ENCODE assay signal across 10 cellular contexts in genomic region chr15:39784125-39784524, GRCh38. TPM values are rescaled to one million over a fixed set of nuclear protein-coding genes. Genes with fewer than 3 reads are reported as not detected.
DNase-seq lines count a peak whose midpoint lies in the region; ATAC-seq and TF ChIP-seq lines count a peak whose summit lies in the region.
"Had no signal": no experiment of that assay in that cellular context is flagged by ENCODE, and none has a peak within 500 bp of the region (broad histone marks: within the 10 kb centered on the region; RNA-seq: fewer than 3 reads in every experiment).

No MANE protein-coding gene starts in this region.

- ATAC-seq in activated CD8-positive, alpha-beta T cell treated with anti-CD3 and anti-CD28 coated beads for 36 hours, result no peak
- no peak for ATAC-seq in HG03469 (IDR thresholded peaks at IDR 0.05; ENCODE audit: unreplicated experiment)
- no peak for ATAC-seq in omental fat pad (ENCODE audit: low FRiP score)
- ATAC-seq in left colon, result no peak
- ATAC-seq: heart left ventricle had no signal

- no peak for TF ChIP-seq CTCF in 22Rv1 (IDR thresholded peaks at IDR 0.05)
- TF ChIP-seq CTCF in activated CD8-positive, alpha-beta T cell treated with anti-CD3 and anti-CD28 coated beads for 36 hours (IDR thresholded peaks at IDR 0.05), result no peak
- no peak for TF ChIP-seq CTCF in omental fat pad (IDR thresholded peaks at IDR 0.05)

- H3K27ac ChIP-seq in 22Rv1, result peak overlapping the region; percentile 68; the same call in 1 of the 2 replicates

- DNase-seq in activated CD8-positive, alpha-beta T cell treated with anti-CD3 and anti-CD28 coated beads for 36 hours, result no peak
- DNase-seq in omental fat pad (ENCODE audit: low spot score) (no peak), NOMO-1 (lab: John Stamatoyannopoulos, UW; ENCODE audit: unreplicated experiment in 2 of 2) (no peak), left colon (no peak)
- DNase-seq: heart left ventricle, NCI-H187 treated with DMSO at 0.1 percent for 48 hours had no signal

- peaks cover 55% of the 10 kb centered on the region for H3K4me1 Mint-ChIP-seq in activated CD8-positive, alpha-beta T cell treated with anti-CD3 and anti-CD28 coated beads for 36 hours (ENCODE audit: low read depth)

- no peaks in the 10 kb centered on the region for H3K27me3 Mint-ChIP-seq in activated CD8-positive, alpha-beta T cell treated with anti-CD3 and anti-CD28 coated beads for 36 hours

- H3K36me3 Mint-ChIP-seq in activated CD8-positive, alpha-beta T cell treated with anti-CD3 and anti-CD28 coated beads for 36 hours (ENCODE audit: low read depth), result peaks cover 3% of the 10 kb centered on the region

- no peak overlapping the region for H3K27ac Mint-ChIP-seq in activated CD8-positive, alpha-beta T cell treated with anti-CD3 and anti-CD28 coated beads for 36 hours

- POLR2A ChIA-PET in activated CD8-positive, alpha-beta T cell treated with anti-CD3 and anti-CD28 coated beads for 36 hours (lab: Charles Lee), result interaction anchor here (1.6 kb wide), 1 partner anchor 1267 kb away, joined by 3 read pairs; no protein-coding TSS in a partner anchor

- CTCF ChIA-PET in activated CD8-positive, alpha-beta T cell treated with anti-CD3 and anti-CD28 coated beads for 36 hours (lab: Charles Lee), result interaction anchor here (1.2 kb wide), 1 partner anchor 254 kb away, joined by 6 read pairs; the partner anchor contains the start of gene SRP14

- H3K4me3 ChIP-seq in GM08714 (ENCODE audit: low read length), result peak overlapping the region; percentile 98
- peak overlapping the region; percentile 91; the same call in 1 of the 2 replicates for H3K4me3 ChIP-seq in iPS-18c (ENCODE audit: insufficient read depth, low read depth, low read length)

- peak overlapping the region; percentile 78 for H3K4me3 Mint-ChIP-seq in activated CD8-positive, alpha-beta T cell treated with anti-CD3 and anti-CD28 coated beads for 36 hours

- H3K9me3 ChIP-seq in iPS-18c (ENCODE audit: control insufficient read depth, insufficient read depth, low read length), result no peaks in the 10 kb centered on the region
- H3K9me3 ChIP-seq: heart left ventricle had no signal

- intact Hi-C loops in activated CD8-positive, alpha-beta T cell treated with anti-CD3 and anti-CD28 coated beads for 36 hours (cut with micrococcal nuclease), result loop anchor here (5.0 to 10.0 kb wide), 2 partner anchors 148 to 251 kb away; partner anchors contain the start of genes EIF2AK4 and SRP14
- intact Hi-C loops in left colon (cut with DNase I, micrococcal nuclease), result no loop called here

- H3K9me3 Mint-ChIP-seq in activated CD8-positive, alpha-beta T cell treated with anti-CD3 and anti-CD28 coated beads for 36 hours, result no peaks in the 10 kb centered on the region

RNA-seq across cellular contexts. Expression of gene FSIP1, which starts 1.5 kb away (rescaled TPM):
- total RNA-seq in activated CD8-positive, alpha-beta T cell treated with anti-CD3 and anti-CD28 coated beads for 36 hours, result under 1 TPM; 0.36 to 0.43 TPM
- under 1 TPM; 0.32 to 0.48 (median 0.41) TPM for total RNA-seq in omental fat pad
- total RNA-seq in left colon, result 1 to 10 TPM; 8.2 to 8.6 TPM

Comparison
In these comparisons a context has a peak if more than half of its experiments do, and no peak if none do; other contexts are left out.
1. RNA of gene FSIP1, which starts 1.5 kb away (total RNA-seq): 8.2 to 8.6 TPM in left colon; 0.32 to 0.48 TPM in omental fat pad and 0.36 to 0.43 TPM in activated CD8-positive, alpha-beta T cell treated with anti-CD3 and anti-CD28 coated beads for 36 hours; every median in the first group is over 4 times any median in the second.